8 cellular contexts compared by ENCODE assay signal in the genomic region with DNA sequence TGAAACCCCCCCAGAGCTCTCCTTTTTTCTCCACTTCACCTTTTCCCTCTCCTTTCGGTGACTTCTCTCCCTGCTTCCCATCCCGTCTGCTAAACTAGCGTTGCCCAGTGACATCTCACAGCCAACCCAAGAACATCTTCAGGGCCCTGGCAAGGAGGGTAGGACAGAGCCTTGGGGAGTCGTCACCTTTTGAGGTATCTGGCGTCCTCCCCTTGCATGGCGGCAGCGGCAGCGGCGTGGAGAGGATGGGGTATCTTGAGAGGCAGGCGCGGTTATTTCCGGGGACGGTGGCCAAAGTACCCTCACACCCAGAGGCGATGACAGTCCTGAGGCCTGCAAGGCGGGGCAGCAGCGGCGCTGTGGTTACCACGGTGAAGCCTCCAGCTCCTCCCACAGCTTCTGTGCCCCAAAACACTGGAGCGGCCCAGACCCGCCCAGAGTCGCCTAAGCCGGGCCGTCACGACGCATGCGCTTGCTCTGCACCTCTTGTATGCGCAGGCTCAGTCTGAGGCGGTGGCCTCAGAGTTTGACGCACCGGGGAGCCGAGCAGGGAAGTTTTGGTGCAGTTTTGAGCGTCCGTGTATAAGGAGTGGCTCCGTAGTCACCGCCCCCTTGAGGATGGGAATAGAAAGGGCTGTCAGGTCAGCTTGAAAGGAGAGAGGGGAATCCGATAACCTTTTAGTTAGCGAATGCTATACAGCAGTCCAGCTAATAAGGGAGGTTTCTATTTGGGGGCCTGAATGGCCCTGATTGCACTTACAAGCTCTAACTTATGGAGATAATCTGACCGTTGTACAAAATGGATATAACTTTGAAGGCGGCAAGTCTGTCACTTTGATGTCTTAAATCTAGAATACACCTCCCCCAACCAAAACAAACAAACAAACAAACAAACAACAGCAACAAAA. TPM values are rescaled to one million over a fixed set of nuclear protein-coding genes. Genes with fewer than 3 reads are reported as not detected.
DNase-seq lines count a peak whose midpoint lies in the region; ATAC-seq, FAIRE-seq and TF ChIP-seq lines count a peak whose summit lies in the region.

A gene (minus strand): TSS at position 446 of the 908 bp plus-strand sequence. CDS start 228 bp downstream, at position 218.

- peak; percentile 68 for FAIRE-seq in pancreas (lab: Jason Lieb, UNC)

- H2AFZ ChIP-seq in SU-DHL-6 (ENCODE audit: low read depth, low read length, severe bottlenecking) = peak within 1 kb of the TSS; percentile 91

- H3K27me3 ChIP-seq in SU-DHL-6 (ENCODE audit: low read length) (no peaks in the 10 kb centered on the region), pancreas (no peaks in the 10 kb centered on the region), tibial nerve (no peaks in the 10 kb centered on the region)

- peak within 1 kb of the TSS; percentile 81 for H3K4me3 ChIP-seq in GM12864 (ENCODE audit: low read depth, low read length)
- H3K4me3 ChIP-seq in SU-DHL-6 (ENCODE audit: insufficient read depth, low read length, poor library complexity, severe bottlenecking) = peak within 1 kb of the TSS; percentile 68
- peak within 1 kb of the TSS; percentile 54 to 78 (median 69) for H3K4me3 ChIP-seq in pancreas
- peak within 1 kb of the TSS; percentile 58 to 81 (median 68) for H3K4me3 ChIP-seq in tibial nerve

- H3K36me3 ChIP-seq in SU-DHL-6 (ENCODE audit: low read length) = no peaks in the 10 kb centered on the region
- no peaks in the 10 kb centered on the region for H3K36me3 ChIP-seq in pancreas
- peaks cover 0 to 11% (median 0%) of the 10 kb centered on the region in 3 donors for H3K36me3 ChIP-seq in tibial nerve

- 1% methylated on average over 39 of the region's 39 CpGs for WGBS in pancreas, 2 donors
- 0 to 2% methylated on average over 20 to 33 of the region's 39 CpGs for WGBS in tibial nerve, 2 donors

- H3K27ac ChIP-seq in SU-DHL-6 (ENCODE audit: low read depth, low read length) (no peak within 1 kb of the TSS), pancreas (peak within 1 kb of the TSS in 3 of 4 donors; percentile 45 to 71 (median 68)), tibial nerve (peak within 1 kb of the TSS; percentile 63 to 90 (median 82))

- no peaks in the 10 kb centered on the region for H3F3A ChIP-seq in SU-DHL-6 (ENCODE audit: insufficient read depth)

- ATAC-seq in HG02642 (IDR thresholded peaks at IDR 0.05; ENCODE audit: poor library complexity, unreplicated experiment) (peak; percentile 99), Right ventricle myocardium inferior (peak; percentile 100), pancreas (peak; percentile 98 to 100 (median 100))

- H3K9me3 ChIP-seq in SU-DHL-6 (ENCODE audit: insufficient read depth, low read length) (0 out of 2 replicates have a peak, but pooled peaks cover 6% of the 10 kb centered on the region), pancreas (no peaks in the 10 kb centered on the region), tibial nerve (peaks cover 0 to 17% (median 3%) of the 10 kb centered on the region in 4 donors)

- peak; percentile 97 for DNase-seq in GM12864 (ENCODE audit: low read depth)
- DNase-seq in NCI-H1105 treated with DMSO at 0.1 percent for 48 hours (lab: John Stamatoyannopoulos, UW) = peak; percentile 99
- DNase-seq in activated naive CD8-positive, alpha-beta T cell treated with anti-CD3 and anti-CD28 coated beads, Interleukin-2, amount 50 U/mL, for 16 hours (ENCODE audit: low read depth, low spot score) = peak; percentile 89
- peak; percentile 99 for DNase-seq in Right ventricle myocardium inferior (ENCODE audit: missing footprints)
- DNase-seq in pancreas = peak; percentile 95 to 99 (median 97)
- peak; percentile 90 to 91 for DNase-seq in tibial nerve (ENCODE audit: low spot score in 2 of 2)

- H3K4me2 ChIP-seq in SU-DHL-6 (ENCODE audit: low read depth, low read length, poor library complexity, severe bottlenecking) = peak within 1 kb of the TSS; percentile 75

- H4K20me1 ChIP-seq in SU-DHL-6 (ENCODE audit: low read depth, low read length) = no peaks in the 10 kb centered on the region

- TF ChIP-seq CTCF in GM12864 (IDR thresholded peaks at IDR 0.05; ENCODE audit: low read depth, low read length, missing control alignments) = peak; percentile 60
- TF ChIP-seq CTCF in SU-DHL-6 (IDR thresholded peaks at IDR 0.05; ENCODE audit: insufficient read depth, low read length, poor library complexity, severe bottlenecking) = peak; percentile 22
- peak in 3 of 4 donors; percentile 36 to 52 (median 44) for TF ChIP-seq CTCF in pancreas (IDR thresholded peaks at IDR 0.05)
- TF ChIP-seq CTCF in tibial nerve (IDR thresholded peaks at IDR 0.05) = peak; percentile 38 to 72 (median 56)

- H3K79me2 ChIP-seq in SU-DHL-6 (ENCODE audit: insufficient read depth, low read length) = no peaks in the 10 kb centered on the region

- TF ChIP-seq EP300 in tibial nerve (IDR thresholded peaks at IDR 0.05) = peak; percentile 87 to 98

- H3K9ac ChIP-seq in SU-DHL-6 (ENCODE audit: low read length) = peak within 1 kb of the TSS; percentile 60

- H3K4me1 ChIP-seq in pancreas = peaks cover 6 to 11% (median 9%) of the 10 kb centered on the region in 3 donors
- H3K4me1 ChIP-seq in tibial nerve = peaks cover 0 to 26% (median 6%) of the 10 kb centered on the region in 4 donors

- peak; percentile 70 to 90 for TF ChIP-seq POLR2A in tibial nerve (IDR thresholded peaks at IDR 0.05)

- intact Hi-C loops in Right ventricle myocardium inferior (cut with DNase I) = loop anchor here (2.0 to 10.0 kb wide), 4 partner anchors 70 to 588 kb away; a partner anchor contains a TSS
- intact Hi-C loops in pancreas (cut with DNase I) = no loop called here

- H3K9me2 ChIP-seq in SU-DHL-6 (replicated peaks; ENCODE audit: insufficient read depth, low read length) = no peaks in the 10 kb centered on the region

RNA-seq across cellular contexts. Expression of the gene that starts here (rescaled TPM):
- total RNA-seq in Right ventricle myocardium inferior = 31.0 TPM
- total RNA-seq in pancreas = 10 to 100 TPM in 4 of 6 donors, 1 to 10 TPM in 2; 7.9 to 18.5 (median 11.6) TPM
- polyA plus RNA-seq in pancreas = 10 to 100 TPM in 1 of 2 donors, 1 to 10 TPM in 1; 6.7 to 16.0 TPM
- total RNA-seq in tibial nerve = 10 to 100 TPM; 25.2 to 49.2 (median 40.0) TPM
